In the genomic region with DNA sequence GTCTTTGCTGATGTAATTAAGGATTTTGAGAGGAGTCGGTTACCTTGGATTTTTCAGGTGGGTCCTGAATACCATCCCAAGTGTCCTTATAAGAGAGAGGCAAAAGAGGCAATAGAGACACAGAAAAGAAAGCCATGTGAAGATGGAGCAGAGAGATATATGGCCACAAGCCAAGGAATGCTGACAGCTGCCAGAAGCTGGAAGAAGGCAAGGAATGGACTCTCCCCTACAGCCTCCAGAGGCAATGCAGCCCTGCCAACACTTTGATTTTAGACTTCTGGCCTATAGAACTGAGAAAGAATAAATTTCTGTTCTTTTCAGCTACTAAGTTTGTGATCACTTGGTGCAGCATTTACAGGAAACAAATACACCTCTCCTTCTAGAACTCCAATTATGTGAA, we compare ENCODE assay signal across 2 cellular contexts.
TF ChIP-seq lines count a peak whose summit lies in the region.

No MANE protein-coding gene starts in this region.

TF ChIP-seq in SK-N-SH treated with all-trans-retinoic acid at 6 μM for 48 hours, 23 proteins besides CTCF, POLR2A, EP300 and RAD21 (continued from another document):
- TF ChIP-seq, protein P1, sequence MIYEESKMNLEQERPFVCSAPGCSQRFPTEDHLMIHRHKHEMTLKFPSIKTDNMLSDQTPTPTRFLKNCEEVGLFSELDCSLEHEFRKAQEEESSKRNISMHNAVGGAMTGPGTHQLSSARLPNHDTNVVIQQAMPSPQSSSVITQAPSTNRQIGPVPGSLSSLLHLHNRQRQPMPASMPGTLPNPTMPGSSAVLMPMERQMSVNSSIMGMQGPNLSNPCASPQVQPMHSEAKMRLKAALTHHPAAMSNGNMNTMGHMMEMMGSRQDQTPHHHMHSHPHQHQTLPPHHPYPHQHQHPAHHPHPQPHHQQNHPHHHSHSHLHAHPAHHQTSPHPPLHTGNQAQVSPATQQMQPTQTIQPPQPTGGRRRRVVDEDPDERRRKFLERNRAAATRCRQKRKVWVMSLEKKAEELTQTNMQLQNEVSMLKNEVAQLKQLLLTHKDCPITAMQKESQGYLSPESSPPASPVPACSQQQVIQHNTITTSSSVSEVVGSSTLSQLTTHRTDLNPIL (CRISPR knock-in tag; IDR thresholded peaks at IDR 0.05; ENCODE audit: low read depth): no peak
- TF ChIP-seq, protein P2, sequence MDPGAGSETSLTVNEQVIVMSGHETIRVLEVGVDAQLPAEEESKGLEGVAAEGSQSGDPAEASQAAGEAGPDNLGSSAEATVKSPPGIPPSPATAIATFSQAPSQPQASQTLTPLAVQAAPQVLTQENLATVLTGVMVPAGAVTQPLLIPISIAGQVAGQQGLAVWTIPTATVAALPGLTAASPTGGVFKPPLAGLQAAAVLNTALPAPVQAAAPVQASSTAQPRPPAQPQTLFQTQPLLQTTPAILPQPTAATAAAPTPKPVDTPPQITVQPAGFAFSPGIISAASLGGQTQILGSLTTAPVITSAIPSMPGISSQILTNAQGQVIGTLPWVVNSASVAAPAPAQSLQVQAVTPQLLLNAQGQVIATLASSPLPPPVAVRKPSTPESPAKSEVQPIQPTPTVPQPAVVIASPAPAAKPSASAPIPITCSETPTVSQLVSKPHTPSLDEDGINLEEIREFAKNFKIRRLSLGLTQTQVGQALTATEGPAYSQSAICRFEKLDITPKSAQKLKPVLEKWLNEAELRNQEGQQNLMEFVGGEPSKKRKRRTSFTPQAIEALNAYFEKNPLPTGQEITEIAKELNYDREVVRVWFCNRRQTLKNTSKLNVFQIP (CRISPR knock-in tag; IDR thresholded peaks at IDR 0.05; ENCODE audit: borderline replicate concordance, low read depth): no peak
- TF ChIP-seq OSR1 (CRISPR knock-in tag; IDR thresholded peaks at IDR 0.05): no peak
- TF ChIP-seq ZNF70 (CRISPR knock-in tag; IDR thresholded peaks at IDR 0.05): no peak
- no peak for TF ChIP-seq ZNF8 (CRISPR knock-in tag; IDR thresholded peaks at IDR 0.05)
- no peak for TF ChIP-seq ESRRG (CRISPR knock-in tag; IDR thresholded peaks at IDR 0.05)
- no peak for TF ChIP-seq TCF4 (CRISPR knock-in tag; IDR thresholded peaks at IDR 0.05; ENCODE audit: borderline replicate concordance)
- TF ChIP-seq ZFP30 (CRISPR knock-in tag; IDR thresholded peaks at IDR 0.05): no peak
- TF ChIP-seq ZC3H10 (CRISPR knock-in tag; IDR thresholded peaks at IDR 0.05): no peak
- TF ChIP-seq ARNTL (CRISPR knock-in tag; IDR thresholded peaks at IDR 0.05; ENCODE audit: borderline replicate concordance, low read depth): no peak

TF ChIP-seq in SK-N-SH, 30 proteins besides CTCF, POLR2A, EP300 and RAD21 (continued from another document):
- TF ChIP-seq YY1 (IDR thresholded peaks at IDR 0.05; ENCODE audit: low read depth): no peak
- no peak for TF ChIP-seq NRF1 (IDR thresholded peaks at IDR 0.05; ENCODE audit: low read depth, low read length)
- TF ChIP-seq, protein P3, sequence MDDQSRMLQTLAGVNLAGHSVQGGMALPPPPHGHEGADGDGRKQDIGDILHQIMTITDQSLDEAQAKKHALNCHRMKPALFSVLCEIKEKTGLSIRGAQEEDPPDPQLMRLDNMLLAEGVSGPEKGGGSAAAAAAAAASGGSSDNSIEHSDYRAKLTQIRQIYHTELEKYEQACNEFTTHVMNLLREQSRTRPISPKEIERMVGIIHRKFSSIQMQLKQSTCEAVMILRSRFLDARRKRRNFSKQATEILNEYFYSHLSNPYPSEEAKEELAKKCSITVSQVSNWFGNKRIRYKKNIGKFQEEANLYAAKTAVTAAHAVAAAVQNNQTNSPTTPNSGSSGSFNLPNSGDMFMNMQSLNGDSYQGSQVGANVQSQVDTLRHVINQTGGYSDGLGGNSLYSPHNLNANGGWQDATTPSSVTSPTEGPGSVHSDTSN (IDR thresholded peaks at IDR 0.05): no peak
- no peak for TF ChIP-seq POLR2AphosphoS5 (IDR thresholded peaks at IDR 0.05; ENCODE audit: low read depth, low read length)
- TF ChIP-seq, protein P4, sequence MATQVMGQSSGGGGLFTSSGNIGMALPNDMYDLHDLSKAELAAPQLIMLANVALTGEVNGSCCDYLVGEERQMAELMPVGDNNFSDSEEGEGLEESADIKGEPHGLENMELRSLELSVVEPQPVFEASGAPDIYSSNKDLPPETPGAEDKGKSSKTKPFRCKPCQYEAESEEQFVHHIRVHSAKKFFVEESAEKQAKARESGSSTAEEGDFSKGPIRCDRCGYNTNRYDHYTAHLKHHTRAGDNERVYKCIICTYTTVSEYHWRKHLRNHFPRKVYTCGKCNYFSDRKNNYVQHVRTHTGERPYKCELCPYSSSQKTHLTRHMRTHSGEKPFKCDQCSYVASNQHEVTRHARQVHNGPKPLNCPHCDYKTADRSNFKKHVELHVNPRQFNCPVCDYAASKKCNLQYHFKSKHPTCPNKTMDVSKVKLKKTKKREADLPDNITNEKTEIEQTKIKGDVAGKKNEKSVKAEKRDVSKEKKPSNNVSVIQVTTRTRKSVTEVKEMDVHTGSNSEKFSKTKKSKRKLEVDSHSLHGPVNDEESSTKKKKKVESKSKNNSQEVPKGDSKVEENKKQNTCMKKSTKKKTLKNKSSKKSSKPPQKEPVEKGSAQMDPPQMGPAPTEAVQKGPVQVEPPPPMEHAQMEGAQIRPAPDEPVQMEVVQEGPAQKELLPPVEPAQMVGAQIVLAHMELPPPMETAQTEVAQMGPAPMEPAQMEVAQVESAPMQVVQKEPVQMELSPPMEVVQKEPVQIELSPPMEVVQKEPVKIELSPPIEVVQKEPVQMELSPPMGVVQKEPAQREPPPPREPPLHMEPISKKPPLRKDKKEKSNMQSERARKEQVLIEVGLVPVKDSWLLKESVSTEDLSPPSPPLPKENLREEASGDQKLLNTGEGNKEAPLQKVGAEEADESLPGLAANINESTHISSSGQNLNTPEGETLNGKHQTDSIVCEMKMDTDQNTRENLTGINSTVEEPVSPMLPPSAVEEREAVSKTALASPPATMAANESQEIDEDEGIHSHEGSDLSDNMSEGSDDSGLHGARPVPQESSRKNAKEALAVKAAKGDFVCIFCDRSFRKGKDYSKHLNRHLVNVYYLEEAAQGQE (IDR thresholded peaks at IDR 0.05; ENCODE audit: low read depth, low read length): no peak
- TF ChIP-seq RFX5 (IDR thresholded peaks at IDR 0.05; ENCODE audit: low read length): no peak
- no peak for TF ChIP-seq EZH2phosphoT487 (IDR thresholded peaks at IDR 0.05; ENCODE audit: borderline replicate concordance, low read depth)
- TF ChIP-seq TAF1 (IDR thresholded peaks at IDR 0.05; ENCODE audit: borderline replicate concordance, low read depth, low read length): no peak
- no peak for TF ChIP-seq GABPA (IDR thresholded peaks at IDR 0.05; ENCODE audit: low read depth)
- no peak for TF ChIP-seq MEF2A (IDR thresholded peaks at IDR 0.05; ENCODE audit: borderline replicate concordance, low read depth)
- TF ChIP-seq, protein P5, sequence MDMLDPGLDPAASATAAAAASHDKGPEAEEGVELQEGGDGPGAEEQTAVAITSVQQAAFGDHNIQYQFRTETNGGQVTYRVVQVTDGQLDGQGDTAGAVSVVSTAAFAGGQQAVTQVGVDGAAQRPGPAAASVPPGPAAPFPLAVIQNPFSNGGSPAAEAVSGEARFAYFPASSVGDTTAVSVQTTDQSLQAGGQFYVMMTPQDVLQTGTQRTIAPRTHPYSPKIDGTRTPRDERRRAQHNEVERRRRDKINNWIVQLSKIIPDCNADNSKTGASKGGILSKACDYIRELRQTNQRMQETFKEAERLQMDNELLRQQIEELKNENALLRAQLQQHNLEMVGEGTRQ (IDR thresholded peaks at IDR 0.05; ENCODE audit: borderline replicate concordance, low read depth, low read length): no peak
